ENCODE assay signal across 23 cellular contexts in genomic region chr4:152419809-152420208, GRCh38.
"Had no signal": no experiment of that assay in that cellular context is flagged by ENCODE, and none has a peak within 500 bp of the region (broad histone marks: within the 10 kb centered on the region; RNA-seq: fewer than 3 reads in every experiment).

No MANE protein-coding gene starts in this region.

- H3K36me3 ChIP-seq: left lung, lower lobe of right lung, ovary, right atrium auricular region, right lobe of liver, stomach, tibial artery, upper lobe of right lung had no signal

- H3K4me3 Mint-ChIP-seq: naive thymus-derived CD8-positive, alpha-beta T cell; stimulated activated naive B cell treated with anti-CD40 and anti-IgM and Interleukin-4, amounts not matched to agents 10 μg/mL and 1 μg/mL and 100 μg/mL, for 72 hours had no signal

- H3K27me3 ChIP-seq: left lung, ovary, right atrium auricular region, right lobe of liver, stomach, testis, tibial artery, upper lobe of right lung had no signal

- H3K36me3 Mint-ChIP-seq: naive thymus-derived CD8-positive, alpha-beta T cell had no signal

- H3K27me3 Mint-ChIP-seq: naive thymus-derived CD8-positive, alpha-beta T cell; progenitor cell of endocrine pancreas; stimulated activated naive B cell treated with anti-CD40 and anti-IgM and Interleukin-4, amounts not matched to agents 10 μg/mL and 1 μg/mL and 100 μg/mL, for 72 hours had no signal

- H3K4me3 ChIP-seq: left lung, lower lobe of right lung, ovary, right atrium auricular region, right lobe of liver, stomach, testis, tibial artery, upper lobe of right lung had no signal

- DNase-seq: hippocampal formation; kidney; left colon; left lung; lower lobe of right lung; mammary epithelial cell; mesenchymal stem cell; naive thymus-derived CD8-positive, alpha-beta T cell; ovary; right lobe of liver; stimulated activated CD4-positive, alpha-beta T cell treated with anti-CD3 and anti-CD28 coated beads, Interleukin-12 subunit alpha, Interleukin-12 subunit beta, amount 100 ng/mL, for 4 hours; stimulated activated CD4-positive, alpha-beta T cell treated with anti-CD3 and anti-CD28 coated beads, Interleukin-15, amount 100 ng/mL, for 24 hours; stimulated activated CD4-positive, alpha-beta T cell treated with anti-CD3 and anti-CD28 coated beads, Interleukin-2, amount 100 ng/mL, for 24 hours; stimulated activated CD4-positive, alpha-beta T cell treated with anti-CD3 and anti-CD28 coated beads, Interleukin-4, amount 100 ng/mL, for 1 hour; stimulated activated naive B cell treated with anti-CD40 and anti-IgM and Interleukin-4, amounts not matched to agents 10 μg/mL and 1 μg/mL and 100 μg/mL, for 72 hours; stimulated activated naive CD8-positive, alpha-beta T cell treated with anti-CD3 and anti-CD28 coated beads, Interleukin-15, Interleukin-2, amounts not matched to agents 100 U/mL and 50 U/mL, for 24 hours; stomach; testis; tibial artery; trophoblast cell; upper lobe of right lung had no signal

- H3K27ac ChIP-seq: left lung, lower lobe of right lung, ovary, right atrium auricular region, right lobe of liver, stomach, testis, tibial artery, upper lobe of right lung had no signal

- ATAC-seq: left lung; lower lobe of right lung; naive thymus-derived CD8-positive, alpha-beta T cell; right lobe of liver; stimulated activated naive B cell treated with anti-CD40 and anti-IgM and Interleukin-4, amounts not matched to agents 10 μg/mL and 1 μg/mL and 100 μg/mL, for 72 hours; stimulated activated naive CD8-positive, alpha-beta T cell treated with anti-CD3 and anti-CD28 coated beads, Interleukin-15, Interleukin-2, amounts not matched to agents 100 U/mL and 50 U/mL, for 24 hours; upper lobe of right lung had no signal

- H3K4me1 ChIP-seq: lower lobe of right lung, right atrium auricular region, right lobe of liver, testis had no signal

- H3K9me3 Mint-ChIP-seq: naive thymus-derived CD8-positive, alpha-beta T cell; stimulated activated naive B cell treated with anti-CD40 and anti-IgM and Interleukin-4, amounts not matched to agents 10 μg/mL and 1 μg/mL and 100 μg/mL, for 72 hours had no signal

- H3K27ac Mint-ChIP-seq: stimulated activated naive B cell treated with anti-CD40 and anti-IgM and Interleukin-4, amounts not matched to agents 10 μg/mL and 1 μg/mL and 100 μg/mL, for 72 hours had no signal

- H3K9me3 ChIP-seq: left lung, lower lobe of right lung, ovary, right atrium auricular region, right lobe of liver, stomach, testis, tibial artery, upper lobe of right lung had no signal
